ENCODE assay signal across 1 cellular context in genomic region chr10:70169011-70169410, GRCh38.
TF ChIP-seq lines count a peak whose summit lies in the region.

No MANE protein-coding gene starts in this region.

TF ChIP-seq in IMR-90, 13 proteins besides CTCF, POLR2A, EP300 and RAD21:
- TF ChIP-seq, protein P1, sequence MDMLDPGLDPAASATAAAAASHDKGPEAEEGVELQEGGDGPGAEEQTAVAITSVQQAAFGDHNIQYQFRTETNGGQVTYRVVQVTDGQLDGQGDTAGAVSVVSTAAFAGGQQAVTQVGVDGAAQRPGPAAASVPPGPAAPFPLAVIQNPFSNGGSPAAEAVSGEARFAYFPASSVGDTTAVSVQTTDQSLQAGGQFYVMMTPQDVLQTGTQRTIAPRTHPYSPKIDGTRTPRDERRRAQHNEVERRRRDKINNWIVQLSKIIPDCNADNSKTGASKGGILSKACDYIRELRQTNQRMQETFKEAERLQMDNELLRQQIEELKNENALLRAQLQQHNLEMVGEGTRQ (IDR thresholded peaks at IDR 0.05; ENCODE audit: low read depth, low read length) = no peak
- TF ChIP-seq RFX5 (IDR thresholded peaks at IDR 0.05; ENCODE audit: low read depth, low read length) = no peak
- TF ChIP-seq RCOR1 (IDR thresholded peaks at IDR 0.05; ENCODE audit: insufficient replicate concordance, low read length) = no peak
- no peak for TF ChIP-seq ELK1 (IDR thresholded peaks at IDR 0.05; ENCODE audit: borderline replicate concordance, low read depth, low read length)
- TF ChIP-seq MXI1 (IDR thresholded peaks at IDR 0.05; ENCODE audit: borderline replicate concordance, low read depth, low read length) = no peak
- no peak for TF ChIP-seq NFE2L2 (IDR thresholded peaks at IDR 0.05; ENCODE audit: low read depth, low read length)
- TF ChIP-seq MAZ (IDR thresholded peaks at IDR 0.05; ENCODE audit: borderline replicate concordance, low read depth, low read length) = no peak
- no peak for TF ChIP-seq MAFK (IDR thresholded peaks at IDR 0.05; ENCODE audit: low read depth, low read length)
- no peak for TF ChIP-seq CHD1 (IDR thresholded peaks at IDR 0.05; ENCODE audit: low read depth, low read length)
- no peak for TF ChIP-seq SMC3 (IDR thresholded peaks at IDR 0.05; ENCODE audit: low read depth, low read length)
- TF ChIP-seq BHLHE40 (IDR thresholded peaks at IDR 0.05; ENCODE audit: low read depth, low read length) = no peak
- TF ChIP-seq CEBPB (IDR thresholded peaks at IDR 0.05; ENCODE audit: low read depth, low read length) = no peak
- no peak for TF ChIP-seq FOS (IDR thresholded peaks at IDR 0.05; ENCODE audit: low read depth, low read length)
